Comparison of ENCODE assay signal across 22 cellular contexts in genomic region chr5:138025285-138025684, GRCh38. TPM values are rescaled to one million over a fixed set of nuclear protein-coding genes. Genes with fewer than 3 reads are reported as not detected.
"Had no signal": no experiment of that assay in that cellular context is flagged by ENCODE, and none has a peak within 500 bp of the region (broad histone marks: within the 10 kb centered on the region; RNA-seq: fewer than 3 reads in every experiment).

No MANE protein-coding gene starts in this region.

- H3K9me3 Mint-ChIP-seq: nephron had no signal

- H3K9me3 ChIP-seq: esophagus muscularis mucosa, gastroesophageal sphincter, pancreas, upper lobe of left lung, uterus had no signal

- H3K4me1 ChIP-seq: pancreas, uterus had no signal

- ATAC-seq: gastroesophageal sphincter, left colon, left ventricle myocardium superior, pancreas, right cardiac atrium had no signal

- H3K27me3 ChIP-seq: esophagus muscularis mucosa, gastroesophageal sphincter, pancreas, upper lobe of left lung, uterus had no signal

- H3K36me3 ChIP-seq: pancreas, uterus had no signal

- DNase-seq: effector memory CD4-positive, alpha-beta T cell; glutamatergic neuron; left colon; left ventricle myocardium superior; mesenchymal stem cell; midbrain; occipital lobe; pancreas; right cardiac atrium; small intestine; stimulated activated CD4-positive, alpha-beta T cell treated with anti-CD3 and anti-CD28 coated beads, Interleukin-12 subunit alpha, Interleukin-12 subunit beta, amount 100 ng/mL, for 4 hours; stimulated activated naive CD4-positive, alpha-beta T cell treated with Interleukin-2 at 50 U/mL for 16 hours; upper lobe of left lung; uterus had no signal

- H3K27ac ChIP-seq: epithelial cell of prostate, esophagus muscularis mucosa, gastroesophageal sphincter, pancreas, upper lobe of left lung, uterus had no signal

- H3K27ac Mint-ChIP-seq: nephron had no signal

- H3K4me3 Mint-ChIP-seq: nephron had no signal

- FAIRE-seq: pancreas, small intestine had no signal

- H3K27me3 Mint-ChIP-seq: progenitor cell of endocrine pancreas had no signal

- H3K4me3 ChIP-seq: esophagus muscularis mucosa, gastroesophageal sphincter, lung, pancreas, upper lobe of left lung, uterus had no signal

RNA-seq across cellular contexts. Expression of gene WNT8A, which starts 58.5 kb away (rescaled TPM):
- total RNA-seq: esophagus muscularis mucosa, fibroblast of villous mesenchyme, gastroesophageal sphincter, kidney epithelial cell, left colon, left ventricle myocardium superior, lung, occipital lobe, pancreas, progenitor cell of endocrine pancreas, right cardiac atrium, upper lobe of left lung, uterus had no signal
- polyA plus RNA-seq: lung, pancreas, right cardiac atrium, small intestine had no signal
